Comparison of ENCODE assay signal across 8 cellular contexts in the genomic region with DNA sequence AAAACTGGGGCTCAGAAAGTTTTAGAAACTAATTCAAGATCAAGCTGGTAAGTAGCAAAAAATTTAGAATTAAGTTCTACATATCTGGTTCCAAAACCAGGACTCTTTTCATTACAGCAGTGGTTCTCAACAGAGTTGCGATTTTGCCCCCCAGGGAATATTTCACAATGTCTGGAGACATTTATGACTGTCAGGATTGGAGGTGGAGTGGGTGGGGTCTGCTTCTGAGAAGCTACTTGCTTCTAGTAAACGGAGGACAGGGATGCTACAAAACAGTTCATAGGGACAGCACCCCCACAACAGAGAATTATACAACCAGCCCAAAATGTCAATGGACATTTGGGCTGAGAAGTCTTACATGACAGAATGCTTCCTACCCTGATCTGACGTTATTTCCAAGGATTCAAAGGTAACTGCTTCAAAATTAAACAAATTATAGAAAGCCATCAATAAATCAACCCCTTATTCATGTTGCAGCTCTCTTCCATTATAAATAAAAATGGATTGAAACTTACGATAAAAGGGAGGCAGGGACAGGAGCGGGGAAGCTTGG. TPM values are rescaled to one million over a fixed set of nuclear protein-coding genes. Genes with fewer than 3 reads are reported as not detected.
DNase-seq lines count a peak whose midpoint lies in the region; ATAC-seq and FAIRE-seq lines count a peak whose summit lies in the region.

No MANE protein-coding gene starts in this region.

- H3K27me3 ChIP-seq in thymus (ENCODE audit: control insufficient read depth, insufficient read depth): no peaks in the 10 kb centered on the region

- H3K4me3 ChIP-seq in thymus (ENCODE audit: low read length): peak overlapping the region; percentile 80

- H3K4me1 ChIP-seq in thymus (ENCODE audit: control insufficient read depth, insufficient read depth, low read length): peaks cover 7% of the 10 kb centered on the region

- DNase-seq in AG08395 (ENCODE audit: low spot score) (peak; percentile 7), astrocyte of the hippocampus (ENCODE audit: low read depth, low spot score) (peak; percentile 4), left lobe of liver (ENCODE audit: low spot score) (no peak), NCI-H2171 (lab: John Stamatoyannopoulos, UW) (no peak), urothelium cell line (ENCODE audit: low spot score) (no peak)

- WGBS in thymus: 18% methylated on average over 5 of the region's 5 CpGs

- no peaks in the 10 kb centered on the region for H3K36me3 ChIP-seq in thymus (ENCODE audit: control insufficient read depth, insufficient read depth)

- no peak overlapping the region for H3K27ac ChIP-seq in thymus (ENCODE audit: low read depth)

- FAIRE-seq in urothelium cell line (lab: Jason Lieb, UNC): no peak

- ATAC-seq in HG03460 (IDR thresholded peaks at IDR 0.05; ENCODE audit: unreplicated experiment) (peak; percentile 5), left lobe of liver (peak; percentile 17), HG03135 (IDR thresholded peaks at IDR 0.05; ENCODE audit: unreplicated experiment) (no peak)

- H3K9me3 ChIP-seq in thymus (ENCODE audit: control insufficient read depth): no peaks in the 10 kb centered on the region

RNA-seq across cellular contexts. Expression of a gene that starts 0.7 kb away (rescaled TPM):
- total RNA-seq in left lobe of liver: 3.2 TPM
- polyA plus RNA-seq in thymus: 8.4 TPM

Comparison
In these comparisons a context has a peak if more than half of its experiments do, and no peak if none do; other contexts are left out.
1. DNase-seq: peak in AG08395 (single experiment) and astrocyte of the hippocampus (single experiment); none in left lobe of liver (single experiment), NCI-H2171 (single experiment) and urothelium cell line (single experiment).